Comparison of ENCODE assay signal across 27 cellular contexts in the genomic region with DNA sequence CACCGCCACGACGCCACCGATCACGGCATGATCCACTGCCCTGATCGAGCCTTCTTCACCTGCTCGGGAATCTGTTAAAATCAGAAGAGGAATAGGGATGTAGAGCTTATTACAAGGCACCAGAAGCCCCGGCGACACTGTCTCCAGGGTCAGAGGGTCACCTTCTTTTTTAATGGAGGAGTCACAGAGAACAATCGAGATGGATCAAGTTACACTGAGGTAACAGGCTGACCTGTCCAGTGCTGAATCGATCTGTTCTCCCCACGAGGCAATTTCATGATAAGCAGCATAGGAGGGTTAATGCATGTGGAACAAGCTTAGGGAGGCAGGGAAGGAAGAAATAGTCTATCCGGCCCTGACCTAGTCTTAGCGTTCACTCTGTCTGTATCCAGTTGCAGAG.
"Had no signal": no experiment of that assay in that cellular context is flagged by ENCODE, and none has a peak within 500 bp of the region (broad histone marks: within the 10 kb centered on the region; RNA-seq: fewer than 3 reads in every experiment).

No MANE protein-coding gene starts in this region.

- H3K4me2 ChIP-seq: hepatocyte had no signal

- H3K79me2 ChIP-seq: hepatocyte had no signal

- H3K9me3 ChIP-seq: esophagus squamous epithelium, left lung, mucosa of descending colon, prostate gland, sigmoid colon, stomach, thyroid gland had no signal

- H3K4me1 ChIP-seq: esophagus squamous epithelium, left lung, prostate gland, sigmoid colon, stomach had no signal

- H3K9me3 Mint-ChIP-seq: effector memory CD8-positive, alpha-beta T cell; mesothelial cell of epicardium; stimulated activated effector memory CD8-positive, alpha-beta T cell treated with anti-CD3 and anti-CD28 coated beads, Interleukin-12 subunit alpha, Interleukin-12 subunit beta, amount 100 ng/mL, for 72 hours had no signal

- H3K36me3 Mint-ChIP-seq: naive thymus-derived CD8-positive, alpha-beta T cell; stimulated activated effector memory CD8-positive, alpha-beta T cell treated with anti-CD3 and anti-CD28 coated beads, Interleukin-12 subunit alpha, Interleukin-12 subunit beta, amount 100 ng/mL, for 72 hours had no signal

- H3K27me3 Mint-ChIP-seq: effector memory CD8-positive, alpha-beta T cell; naive thymus-derived CD8-positive, alpha-beta T cell had no signal

- FAIRE-seq: endometrium, frontal cortex, islet of Langerhans had no signal

- H3K4me1 Mint-ChIP-seq: naive thymus-derived CD8-positive, alpha-beta T cell; stimulated activated effector memory CD8-positive, alpha-beta T cell treated with anti-CD3 and anti-CD28 coated beads, Interleukin-12 subunit alpha, Interleukin-12 subunit beta, amount 100 ng/mL, for 72 hours had no signal

- H3K27me3 ChIP-seq: esophagus squamous epithelium, hepatocyte, left lung, sigmoid colon, stomach, thyroid gland had no signal

- DNase-seq: cerebellar nuclear complex; cortex of kidney; effector memory CD8-positive, alpha-beta T cell; erythroblast; esophagus squamous epithelium; head of caudate nucleus; left cardiac atrium; left lung; mesenchymal stem cell; mucosa of descending colon; naive thymus-derived CD8-positive, alpha-beta T cell; nucleus accumbens; right cardiac atrium; sigmoid colon; stimulated activated CD4-positive, alpha-beta T cell treated with anti-CD3 and anti-CD28 coated beads, Interleukin-2, amount 100 ng/mL, for 24 hours; stimulated activated CD4-positive, alpha-beta T cell treated with anti-CD3 and anti-CD28 coated beads, Interleukin-4, amount 100 ng/mL, for 24 hours; stimulated activated naive CD4-positive, alpha-beta T cell treated with Interleukin-2 at 50 U/mL for 16 hours; stomach; thyroid gland; trophoblast cell had no signal

- H3K4me3 ChIP-seq: esophagus squamous epithelium, hepatocyte, left lung, mucosa of descending colon, prostate gland, sigmoid colon, stomach, thyroid gland had no signal

- H3K36me3 ChIP-seq: esophagus squamous epithelium, left lung, prostate gland, sigmoid colon, stomach, thyroid gland had no signal

- H2AFZ ChIP-seq: hepatocyte had no signal

- H3K27ac Mint-ChIP-seq: effector memory CD8-positive, alpha-beta T cell; mesothelial cell of epicardium; naive thymus-derived CD8-positive, alpha-beta T cell; stimulated activated effector memory CD8-positive, alpha-beta T cell treated with anti-CD3 and anti-CD28 coated beads, Interleukin-12 subunit alpha, Interleukin-12 subunit beta, amount 100 ng/mL, for 72 hours had no signal

- H3K4me3 Mint-ChIP-seq: effector memory CD8-positive, alpha-beta T cell; mesothelial cell of epicardium; naive thymus-derived CD8-positive, alpha-beta T cell; stimulated activated effector memory CD8-positive, alpha-beta T cell treated with anti-CD3 and anti-CD28 coated beads, Interleukin-12 subunit alpha, Interleukin-12 subunit beta, amount 100 ng/mL, for 72 hours had no signal

- H3K27ac ChIP-seq: esophagus squamous epithelium, hepatocyte, left lung, prostate gland, sigmoid colon, stomach, thyroid gland had no signal
